In the genomic region with DNA sequence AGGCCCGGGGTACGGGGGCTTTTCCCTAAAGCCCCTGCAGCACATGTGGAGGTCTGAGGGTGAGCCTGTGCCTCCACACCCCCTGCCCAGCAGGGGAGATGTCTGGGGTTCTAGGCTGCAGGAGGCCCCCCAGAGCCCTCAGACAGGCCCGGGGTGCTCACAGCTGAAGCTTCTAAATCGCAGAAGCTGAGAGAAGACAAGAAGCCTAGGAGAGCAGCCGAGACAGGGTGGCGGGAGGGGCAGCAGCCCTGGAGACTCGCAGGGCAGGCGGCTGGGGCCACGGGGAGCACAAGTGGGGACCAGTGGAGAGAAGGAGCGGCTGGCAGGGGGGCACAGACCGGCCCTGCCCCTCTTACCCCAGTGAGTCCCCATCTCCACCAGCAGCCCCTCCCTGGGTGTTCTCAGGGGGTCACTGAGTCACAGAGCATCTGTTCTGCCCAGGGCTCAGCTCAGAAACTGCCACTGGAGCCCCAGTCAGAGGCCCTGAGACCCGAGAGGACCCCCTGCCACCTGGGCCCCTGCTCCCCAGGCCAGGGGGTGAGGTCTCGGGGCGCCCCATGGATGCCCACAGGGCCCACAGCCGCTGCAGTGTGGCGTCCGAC, we compare ENCODE assay signal across 19 cellular contexts. TPM values are rescaled to one million over a fixed set of nuclear protein-coding genes. Genes with fewer than 3 reads are reported as not detected.
DNase-seq lines count a peak whose midpoint lies in the region; ATAC-seq and TF ChIP-seq lines count a peak whose summit lies in the region.
"Had no signal": no experiment of that assay in that cellular context is flagged by ENCODE, and none has a peak within 500 bp of the region (broad histone marks: within the 10 kb centered on the region; RNA-seq: fewer than 3 reads in every experiment).

No MANE protein-coding gene starts in this region.

- CTCF ChIA-PET in RWPE1 (lab: Yijun Ruan, JAX): no interaction called here

- H3K27ac Mint-ChIP-seq in CD14-positive monocyte: no peak overlapping the region
- H3K27ac Mint-ChIP-seq in stimulated activated naive CD8-positive, alpha-beta T cell treated with anti-CD3 and anti-CD28 coated beads, Interleukin-15, amount 100 ng/mL, for 72 hours: peak overlapping the region in 1 of 2 donors; percentile 54
- H3K27ac Mint-ChIP-seq: activated naive CD4-positive, alpha-beta T cell treated with anti-CD3 and anti-CD28 coated beads, Interleukin-2, amount 50 U/mL, for 24 hours; effector memory CD8-positive, alpha-beta T cell had no signal

- H3K9me3 Mint-ChIP-seq in CD14-positive monocyte: no peaks in the 10 kb centered on the region
- H3K9me3 Mint-ChIP-seq in stimulated activated naive CD8-positive, alpha-beta T cell treated with anti-CD3 and anti-CD28 coated beads, Interleukin-15, amount 100 ng/mL, for 72 hours: no peaks in the 10 kb centered on the region
- H3K9me3 Mint-ChIP-seq: activated naive CD4-positive, alpha-beta T cell treated with anti-CD3 and anti-CD28 coated beads, Interleukin-2, amount 50 U/mL, for 24 hours; effector memory CD8-positive, alpha-beta T cell had no signal

- H4K20me1 ChIP-seq in osteoblast (ENCODE audit: insufficient read depth, low read length): peaks cover 16% of the 10 kb centered on the region

- H3K27ac ChIP-seq in RWPE1 (peak overlapping the region; percentile 36), osteoblast (ENCODE audit: low read depth, low read length) (no peak overlapping the region), colonic mucosa (no peak overlapping the region)

- H3K9me3 ChIP-seq in osteoblast (ENCODE audit: low read depth, low read length): no peaks in the 10 kb centered on the region
- no peaks in the 10 kb centered on the region for H3K9me3 ChIP-seq in colonic mucosa

- no peak overlapping the region for H2AFZ ChIP-seq in osteoblast (ENCODE audit: low read length)

- TF ChIP-seq CTCF in CD14-positive monocyte (IDR thresholded peaks at IDR 0.05) (no peak), RWPE1 (conservative IDR thresholded peaks at IDR 0.05; ENCODE audit: low read depth) (no peak), osteoblast (IDR thresholded peaks at IDR 0.05; ENCODE audit: extremely low read depth, low read depth, low read length) (no peak), colonic mucosa (IDR thresholded peaks at IDR 0.05) (no peak)

- peaks cover 10 to 22% (median 14%) of the 10 kb centered on the region in 3 donors for H3K27me3 Mint-ChIP-seq in CD14-positive monocyte (ENCODE audit: low read depth in 3 of 3)
- H3K27me3 Mint-ChIP-seq in stimulated activated naive CD8-positive, alpha-beta T cell treated with anti-CD3 and anti-CD28 coated beads, Interleukin-15, amount 100 ng/mL, for 72 hours: peaks cover 16% of the 10 kb centered on the region
- H3K27me3 Mint-ChIP-seq: activated naive CD4-positive, alpha-beta T cell treated with anti-CD3 and anti-CD28 coated beads, Interleukin-2, amount 50 U/mL, for 24 hours had no signal

- POLR2A ChIA-PET in RWPE1 (lab: Yijun Ruan, JAX; ENCODE audit: low non-redundant PET): no interaction called here

- no peak overlapping the region for H3K4me3 Mint-ChIP-seq in CD14-positive monocyte
- no peak overlapping the region for H3K4me3 Mint-ChIP-seq in stimulated activated naive CD8-positive, alpha-beta T cell treated with anti-CD3 and anti-CD28 coated beads, Interleukin-15, amount 100 ng/mL, for 72 hours
- H3K4me3 Mint-ChIP-seq: activated naive CD4-positive, alpha-beta T cell treated with anti-CD3 and anti-CD28 coated beads, Interleukin-2, amount 50 U/mL, for 24 hours; effector memory CD8-positive, alpha-beta T cell had no signal

- H3K27me3 ChIP-seq in osteoblast (ENCODE audit: insufficient read depth, low read length): no peaks in the 10 kb centered on the region
- peaks cover 2% of the 10 kb centered on the region for H3K27me3 ChIP-seq in colonic mucosa

- H3K4me2 ChIP-seq in osteoblast (ENCODE audit: insufficient read depth, low read length): no peak overlapping the region

- H3K9ac ChIP-seq in colonic mucosa (ENCODE audit: low read depth in 2 of 2, low read length in 2 of 2): no peak overlapping the region

- H3K36me3 Mint-ChIP-seq in CD14-positive monocyte: no peaks in the 10 kb centered on the region
- H3K36me3 Mint-ChIP-seq: activated naive CD4-positive, alpha-beta T cell treated with anti-CD3 and anti-CD28 coated beads, Interleukin-2, amount 50 U/mL, for 24 hours had no signal

- no peaks in the 10 kb centered on the region for H3K4me1 ChIP-seq in osteoblast (ENCODE audit: insufficient read depth, low read length)
- no peaks in the 10 kb centered on the region for H3K4me1 ChIP-seq in colonic mucosa

- peak; percentile 35 for DNase-seq in CD14-positive monocyte (ENCODE audit: low spot score)
- DNase-seq in RWPE1 (ENCODE audit: low spot score): no peak
- peak; percentile 17 for DNase-seq in left cardiac atrium
- DNase-seq in osteoblast (ENCODE audit: insufficient read length, low spot score, missing footprints): peak; percentile 88
- DNase-seq in colonic mucosa: no peak
- DNase-seq in stimulated activated naive CD8-positive, alpha-beta T cell treated with anti-CD3 and anti-CD28 coated beads, Interleukin-15, amount 100 ng/mL, for 72 hours: no peak
- DNase-seq: cerebellar nuclear complex; DMS79; effector memory CD8-positive, alpha-beta T cell; KBM-7; NCI-H1694; NCI-H748 treated with DMSO at 0.1 percent for 48 hours; occipital lobe; SHP77; stimulated activated naive CD4-positive, alpha-beta T cell; trophoblast cell had no signal

- H3K79me2 ChIP-seq in osteoblast (ENCODE audit: insufficient read depth, low read length): no peaks in the 10 kb centered on the region

- intact Hi-C loops in CD14-positive monocyte (cut with micrococcal nuclease): no loop called here
- intact Hi-C loops in left cardiac atrium (cut with DNase I): no loop called here
- intact Hi-C loops in colonic mucosa (cut with DNase I): no loop called here

- H3K36me3 ChIP-seq in osteoblast (ENCODE audit: insufficient read depth, low read length) (peaks cover 8% of the 10 kb centered on the region), colonic mucosa (no peaks in the 10 kb centered on the region)

- H3K4me1 Mint-ChIP-seq in CD14-positive monocyte: no peaks in the 10 kb centered on the region
- no peaks in the 10 kb centered on the region for H3K4me1 Mint-ChIP-seq in stimulated activated naive CD8-positive, alpha-beta T cell treated with anti-CD3 and anti-CD28 coated beads, Interleukin-15, amount 100 ng/mL, for 72 hours
- H3K4me1 Mint-ChIP-seq: activated naive CD4-positive, alpha-beta T cell treated with anti-CD3 and anti-CD28 coated beads, Interleukin-2, amount 50 U/mL, for 24 hours had no signal

- no peak for ATAC-seq in left cardiac atrium
- ATAC-seq in stimulated activated naive CD8-positive, alpha-beta T cell treated with anti-CD3 and anti-CD28 coated beads, Interleukin-15, amount 100 ng/mL, for 72 hours: no peak
- ATAC-seq in GM19324 (IDR thresholded peaks at IDR 0.05; ENCODE audit: low FRiP score, unreplicated experiment): no peak
- ATAC-seq: effector memory CD8-positive, alpha-beta T cell; sciatic nerve had no signal

- H3K4me3 ChIP-seq in osteoblast (ENCODE audit: insufficient read depth, low read length): no peak overlapping the region
- H3K4me3 ChIP-seq in colonic mucosa: no peak overlapping the region

RNA-seq across cellular contexts. Expression of a gene that starts 26.1 kb away (rescaled TPM):
- polyA plus RNA-seq in CD14-positive monocyte: not detected
- total RNA-seq in left cardiac atrium (10 to 100 TPM; 74.6 to 78.4 TPM), osteoblast (44.8 and 54.3 TPM in 2 replicates), colonic mucosa (10 to 100 TPM; 19.0 to 23.1 TPM)

Comparison
In these comparisons a context has a peak if more than half of its experiments do, and no peak if none do; other contexts are left out.
1. DNase-seq: peak in CD14-positive monocyte (single experiment), left cardiac atrium (single experiment) and osteoblast (single experiment); none in RWPE1 (single experiment), colonic mucosa (single experiment) and stimulated activated naive CD8-positive, alpha-beta T cell treated with anti-CD3 and anti-CD28 coated beads, Interleukin-15, amount 100 ng/mL, for 72 hours (0 of 2).